Comparison of ENCODE assay signal across 28 cellular contexts in the genomic region with DNA sequence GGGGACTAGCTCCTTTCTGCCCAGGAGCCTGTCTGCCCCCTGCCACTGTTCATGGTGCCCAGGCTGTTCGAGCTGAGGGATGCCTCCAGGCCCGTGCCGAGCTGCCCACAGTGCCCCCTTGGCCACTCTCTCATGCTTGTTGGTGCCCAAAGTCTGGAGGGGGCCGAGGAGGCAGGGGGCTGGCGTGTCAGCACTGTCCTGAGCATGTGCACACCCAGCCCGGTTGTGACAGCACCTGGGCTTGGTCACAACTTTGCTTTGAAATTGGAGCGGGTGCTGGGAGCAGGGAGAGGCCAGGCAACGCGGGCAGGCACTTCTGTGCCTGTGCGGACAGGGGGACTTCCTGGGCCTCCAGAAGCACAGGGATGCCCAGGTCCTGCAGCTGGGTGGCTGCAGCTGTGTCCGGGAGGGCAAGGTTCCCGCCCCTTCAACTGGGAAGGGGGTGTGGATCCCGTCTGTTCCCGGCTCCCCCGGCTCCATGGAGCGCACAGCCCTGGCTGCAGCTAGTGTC.
"Had no signal": no experiment of that assay in that cellular context is flagged by ENCODE, and none has a peak within 500 bp of the region (broad histone marks: within the 10 kb centered on the region; RNA-seq: fewer than 3 reads in every experiment).

No MANE protein-coding gene starts in this region.

- ATAC-seq: activated naive CD4-positive, alpha-beta T cell treated with anti-CD3 and anti-CD28 coated beads, Interleukin-2, amount 50 U/mL, for 72 hours; activated T-cell treated with anti-CD3 and anti-CD28 coated beads, Interleukin-2, amount 50 U/mL, for 72 hours; body of pancreas; effector memory CD8-positive, alpha-beta T cell; foreskin keratinocyte; gastrocnemius medialis had no signal

- H3K4me3 ChIP-seq: body of pancreas, esophagus muscularis mucosa, gastrocnemius medialis had no signal

- H3K4me1 Mint-ChIP-seq: activated CD4-positive, alpha-beta memory T cell treated with anti-CD3 and anti-CD28 coated beads, Interleukin-2, amount 10 ng/mL, durations not matched to agents 7 days and 5 days; activated CD4-positive, alpha-beta T cell treated with anti-CD3 and anti-CD28 coated beads, Interleukin-2, amount 10 ng/mL, durations not matched to agents 7 days and 5 days; activated naive CD4-positive, alpha-beta T cell treated with anti-CD3 and anti-CD28 coated beads, Interleukin-2, amount 10 ng/mL, durations not matched to agents 7 days and 5 days; activated naive CD8-positive, alpha-beta T cell treated with anti-CD3 and anti-CD28 coated beads, Interleukin-2, amount 10 ng/mL, durations not matched to agents 7 days and 5 days had no signal

- H3K4me3 Mint-ChIP-seq: activated CD4-positive, alpha-beta memory T cell treated with anti-CD3 and anti-CD28 coated beads, Interleukin-2, amount 10 ng/mL, durations not matched to agents 7 days and 5 days; activated CD4-positive, alpha-beta T cell treated with anti-CD3 and anti-CD28 coated beads, Interleukin-2, amount 10 ng/mL, durations not matched to agents 7 days and 5 days; activated naive CD4-positive, alpha-beta T cell treated with anti-CD3 and anti-CD28 coated beads, Interleukin-2, amount 10 ng/mL, durations not matched to agents 7 days and 5 days; activated naive CD8-positive, alpha-beta T cell treated with anti-CD3 and anti-CD28 coated beads, Interleukin-2, amount 10 ng/mL, durations not matched to agents 7 days and 5 days; activated T-cell treated with anti-CD3 and anti-CD28 coated beads, Interleukin-2, amount 50 U/mL, for 24 hours; activated T-cell treated with anti-CD3 and anti-CD28 coated beads, Interleukin-2, amount 50 U/mL, for 72 hours; effector memory CD8-positive, alpha-beta T cell had no signal

- H3K27me3 Mint-ChIP-seq: activated naive CD8-positive, alpha-beta T cell treated with anti-CD3 and anti-CD28 coated beads, Interleukin-2, amount 10 ng/mL, durations not matched to agents 7 days and 5 days had no signal

- H3K4me1 ChIP-seq: body of pancreas, foreskin keratinocyte, gastrocnemius medialis had no signal

- H3K36me3 ChIP-seq: esophagus muscularis mucosa, gastrocnemius medialis had no signal

- H3K36me3 Mint-ChIP-seq: activated naive CD4-positive, alpha-beta T cell treated with anti-CD3 and anti-CD28 coated beads, Interleukin-2, amount 10 ng/mL, durations not matched to agents 7 days and 5 days; activated naive CD4-positive, alpha-beta T cell treated with anti-CD3 and anti-CD28 coated beads, Interleukin-2, amount 50 U/mL, for 72 hours; activated naive CD8-positive, alpha-beta T cell treated with anti-CD3 and anti-CD28 coated beads, Interleukin-2, amount 10 ng/mL, durations not matched to agents 7 days and 5 days had no signal

- H3K9me3 ChIP-seq: body of pancreas, esophagus muscularis mucosa, gastrocnemius medialis had no signal

- H3K9me3 Mint-ChIP-seq: activated CD4-positive, alpha-beta memory T cell treated with anti-CD3 and anti-CD28 coated beads, Interleukin-2, amount 10 ng/mL, durations not matched to agents 7 days and 5 days; activated CD4-positive, alpha-beta T cell treated with anti-CD3 and anti-CD28 coated beads, Interleukin-2, amount 10 ng/mL, durations not matched to agents 7 days and 5 days; activated naive CD4-positive, alpha-beta T cell treated with anti-CD3 and anti-CD28 coated beads, Interleukin-2, amount 10 ng/mL, durations not matched to agents 7 days and 5 days; activated naive CD4-positive, alpha-beta T cell treated with anti-CD3 and anti-CD28 coated beads, Interleukin-2, amount 50 U/mL, for 72 hours; activated naive CD8-positive, alpha-beta T cell treated with anti-CD3 and anti-CD28 coated beads, Interleukin-2, amount 10 ng/mL, durations not matched to agents 7 days and 5 days; activated T-cell treated with anti-CD3 and anti-CD28 coated beads, Interleukin-2, amount 50 U/mL, for 24 hours; activated T-cell treated with anti-CD3 and anti-CD28 coated beads, Interleukin-2, amount 50 U/mL, for 72 hours; effector memory CD8-positive, alpha-beta T cell had no signal

- H3K27ac Mint-ChIP-seq: activated CD4-positive, alpha-beta memory T cell treated with anti-CD3 and anti-CD28 coated beads, Interleukin-2, amount 10 ng/mL, durations not matched to agents 7 days and 5 days; activated CD4-positive, alpha-beta T cell treated with anti-CD3 and anti-CD28 coated beads, Interleukin-2, amount 10 ng/mL, durations not matched to agents 7 days and 5 days; activated naive CD4-positive, alpha-beta T cell treated with anti-CD3 and anti-CD28 coated beads, Interleukin-2, amount 10 ng/mL, durations not matched to agents 7 days and 5 days; activated naive CD4-positive, alpha-beta T cell treated with anti-CD3 and anti-CD28 coated beads, Interleukin-2, amount 50 U/mL, for 72 hours; activated naive CD8-positive, alpha-beta T cell treated with anti-CD3 and anti-CD28 coated beads, Interleukin-2, amount 10 ng/mL, durations not matched to agents 7 days and 5 days; activated T-cell treated with anti-CD3 and anti-CD28 coated beads, Interleukin-2, amount 50 U/mL, for 24 hours; activated T-cell treated with anti-CD3 and anti-CD28 coated beads, Interleukin-2, amount 50 U/mL, for 72 hours; effector memory CD8-positive, alpha-beta T cell had no signal

- DNase-seq: activated CD4-positive, alpha-beta memory T cell treated with anti-CD3 and anti-CD28 coated beads, Interleukin-2, amount 10 ng/mL, durations not matched to agents 7 days and 5 days; activated CD4-positive, alpha-beta T cell treated with anti-CD3 and anti-CD28 coated beads for 1 hour; activated CD4-positive, alpha-beta T cell treated with anti-CD3 and anti-CD28 coated beads for 4 hours; activated CD4-positive, alpha-beta T cell treated with anti-CD3 and anti-CD28 coated beads, Interleukin-2, amount 10 ng/mL, durations not matched to agents 7 days and 5 days; activated CD4-positive, alpha-beta T cell treated with anti-CD3 and anti-CD28 coated beads, Interleukin-2, amount 50 U/mL, for 4 hours; activated CD8-positive, alpha-beta memory T cell treated with anti-CD3 and anti-CD28 coated beads, Interleukin-2, amount 50 U/mL, for 48 hours; activated gamma-delta T cell; activated naive CD4-positive, alpha-beta T cell; activated naive CD4-positive, alpha-beta T cell treated with anti-CD3 and anti-CD28 coated beads, Interleukin-2, amount 10 ng/mL, durations not matched to agents 7 days and 5 days; activated naive CD8-positive, alpha-beta T cell treated with anti-CD3 and anti-CD28 coated beads, Interleukin-2, amount 10 ng/mL, durations not matched to agents 7 days and 5 days; activated T-cell treated with anti-CD3 and anti-CD28 coated beads for 4 hours; activated T-cell treated with anti-CD3 and anti-CD28 coated beads, Interleukin-2, amount 50 U/mL, for 24 hours; activated T-cell treated with anti-CD3 and anti-CD28 coated beads, Interleukin-2, amount 50 U/mL, for 72 hours; amniotic stem cell; anterior cingulate cortex; body of pancreas; caudate nucleus; cortex of kidney; dermis blood vessel endothelial cell; effector CD4-positive, alpha-beta T cell; effector memory CD8-positive, alpha-beta T cell; erythroblast; foreskin keratinocyte; gastrocnemius medialis; glutamatergic neuron; T-helper 2 cell had no signal

- H3K27me3 ChIP-seq: body of pancreas, esophagus muscularis mucosa, gastrocnemius medialis had no signal

- H3K27ac ChIP-seq: body of pancreas, esophagus muscularis mucosa, foreskin keratinocyte, gastrocnemius medialis had no signal
